Comparison of ENCODE assay signal across 8 cellular contexts in genomic region chr22:19759459-19759993, GRCh38. TPM values are rescaled to one million over a fixed set of nuclear protein-coding genes. Genes with fewer than 3 reads are reported as not detected.
A peak's percentile ranks its signal among the peaks of the same experiment; 100 is the strongest.
DNase-seq lines count a peak whose midpoint lies in the region; ATAC-seq and TF ChIP-seq lines count a peak whose summit lies in the region.
"Had no signal": no experiment of that assay in that cellular context is flagged by ENCODE, and none has a peak within 500 bp of the region (broad histone marks: within the 10 kb centered on the region; RNA-seq: fewer than 3 reads in every experiment).

No MANE protein-coding gene starts in this region.

- intact Hi-C loops in Caco-2 (cut with micrococcal nuclease; ENCODE audit: unreplicated experiment) (no loop called here), posterior cingulate gyrus (cut with DNase I) (no loop called here)
- intact Hi-C loops in dendritic cell treated with granulocyte-macrophage colony-stimulating factor and Interleukin-4, amounts not matched to agents 40 ng/mL and 50 ng/mL, for 4 days (cut with micrococcal nuclease): no loop called here

- no peak for DNase-seq in Caco-2
- no peak for DNase-seq in neural crest cell (ENCODE audit: low read depth, low spot score)
- DNase-seq in hepatic stellate cell (ENCODE audit: low spot score): no peak
- DNase-seq in posterior cingulate gyrus: no peak
- DNase-seq: islet precursor cell had no signal

- H3K27me3 ChIP-seq in Caco-2 (replicated peaks; ENCODE audit: control insufficient read depth, insufficient read depth, low read length) (no peaks in the 10 kb centered on the region; the same call in 1 of the 2 replicates), HUES6 (ENCODE audit: control insufficient read depth, insufficient read depth, low read length) (peaks cover 98% of the 10 kb centered on the region)

- H3K36me3 Mint-ChIP-seq in Caco-2 (ENCODE audit: insufficient read depth, unreplicated experiment): no peaks in the 10 kb centered on the region
- H3K36me3 Mint-ChIP-seq in dendritic cell treated with granulocyte-macrophage colony-stimulating factor and Interleukin-4, amounts not matched to agents 40 ng/mL and 50 ng/mL, for 4 days (ENCODE audit: low read depth): no peaks in the 10 kb centered on the region
- H3K36me3 Mint-ChIP-seq in neural crest cell (ENCODE audit: low read depth): no peaks in the 10 kb centered on the region

- peaks cover 17% of the 10 kb centered on the region for H3K4me1 Mint-ChIP-seq in Caco-2 (ENCODE audit: low read depth, unreplicated experiment)
- H3K4me1 Mint-ChIP-seq in dendritic cell treated with granulocyte-macrophage colony-stimulating factor and Interleukin-4, amounts not matched to agents 40 ng/mL and 50 ng/mL, for 4 days (ENCODE audit: low read depth): peaks cover 37% of the 10 kb centered on the region
- peaks cover 12% of the 10 kb centered on the region for H3K4me1 Mint-ChIP-seq in neural crest cell

- H3K9me3 Mint-ChIP-seq in Caco-2 (ENCODE audit: unreplicated experiment) (no peaks in the 10 kb centered on the region), neural crest cell (no peaks in the 10 kb centered on the region)
- H3K9me3 Mint-ChIP-seq in dendritic cell treated with granulocyte-macrophage colony-stimulating factor and Interleukin-4, amounts not matched to agents 40 ng/mL and 50 ng/mL, for 4 days: no peaks in the 10 kb centered on the region

- H3K4me3 ChIP-seq in Caco-2 (ENCODE audit: low read depth, low read length) (no peak overlapping the region), HUES6 (ENCODE audit: low read depth, low read length) (peak overlapping the region; percentile 19)

- no peak overlapping the region for H3K9ac ChIP-seq in HUES6 (ENCODE audit: low read length)

- ATAC-seq in HG02973 (IDR thresholded peaks at IDR 0.05; ENCODE audit: unreplicated experiment): no peak

- H3K4me3 Mint-ChIP-seq in Caco-2 (ENCODE audit: unreplicated experiment) (peak overlapping the region; percentile 84), neural crest cell (peak overlapping the region; percentile 64)
- H3K4me3 Mint-ChIP-seq in dendritic cell treated with granulocyte-macrophage colony-stimulating factor and Interleukin-4, amounts not matched to agents 40 ng/mL and 50 ng/mL, for 4 days: peak overlapping the region; percentile 70

- no peak overlapping the region for H3K27ac ChIP-seq in HUES6 (ENCODE audit: low read depth, low read length)

- CTCF ChIA-PET in Caco-2 (lab: Charles Lee): no interaction called here

- H3K9me3 ChIP-seq in Caco-2 (no peaks in the 10 kb centered on the region), HUES6 (ENCODE audit: control insufficient read depth, insufficient read depth, low read depth, low read length) (no peaks in the 10 kb centered on the region)

- H3K4me1 ChIP-seq in Caco-2: peaks cover 16% of the 10 kb centered on the region
- peaks cover 34% of the 10 kb centered on the region for H3K4me1 ChIP-seq in HUES6 (ENCODE audit: control insufficient read depth, insufficient read depth, low read length)

- no TSS peak for BruUV-seq in Caco-2 (replicated peaks; lab: Mats Ljungman, UMichigan)

- POLR2A ChIA-PET in Caco-2 (lab: Charles Lee): no interaction called here

- H3K27me3 Mint-ChIP-seq in Caco-2 (ENCODE audit: insufficient read depth, unreplicated experiment) (peaks cover 7% of the 10 kb centered on the region), neural crest cell (ENCODE audit: low read depth) (peaks cover 87% of the 10 kb centered on the region)
- H3K27me3 Mint-ChIP-seq in dendritic cell treated with granulocyte-macrophage colony-stimulating factor and Interleukin-4, amounts not matched to agents 40 ng/mL and 50 ng/mL, for 4 days: peaks cover 86% of the 10 kb centered on the region

- H3K36me3 ChIP-seq in Caco-2 (ENCODE audit: control insufficient read depth, insufficient read depth, low read length) (no peaks in the 10 kb centered on the region), HUES6 (ENCODE audit: control insufficient read depth, insufficient read depth, low read length) (no peaks in the 10 kb centered on the region)

- TF ChIP-seq CTCF in Caco-2 (IDR thresholded peaks at IDR 0.05; ENCODE audit: insufficient read depth in 1 of 2, low read depth in 1 of 2, low read length in 1 of 2, severe bottlenecking in 1 of 2, unreplicated experiment in 1 of 2) (no peak), neural crest cell (conservative IDR thresholded peaks at IDR 0.05) (no peak)

- peak overlapping the region; percentile 12 for H3K27ac Mint-ChIP-seq in Caco-2 (ENCODE audit: unreplicated experiment)
- H3K27ac Mint-ChIP-seq in dendritic cell treated with granulocyte-macrophage colony-stimulating factor and Interleukin-4, amounts not matched to agents 40 ng/mL and 50 ng/mL, for 4 days: no peak overlapping the region
- no peak overlapping the region for H3K27ac Mint-ChIP-seq in neural crest cell (ENCODE audit: unreplicated experiment)

RNA-seq across cellular contexts. Expression of gene TBX1, which starts 1.1 kb away (rescaled TPM):
- 4.2 and 5.3 TPM in 2 replicates for total RNA-seq in Caco-2 (2022)
- total RNA-seq in neural crest cell: not detected in 2 replicates

RNA-seq across cellular contexts. Expression of gene GP1BB, which starts 36.2 kb away (rescaled TPM):
- total RNA-seq in Caco-2 (2022) (0.39 and 1.0 TPM in 2 replicates), neural crest cell (4.6 and 4.8 TPM in 2 replicates)

RNA-seq across cellular contexts. Expression of gene SEPTIN5, which starts 45.2 kb away (rescaled TPM):
- total RNA-seq in Caco-2 (2022) (1.00 and 1.3 TPM in 2 replicates), neural crest cell (30.2 and 31.9 TPM in 2 replicates)

Comparison
In these comparisons a context has a peak if more than half of its experiments do, and no peak if none do; other contexts are left out.
1. RNA of gene SEPTIN5, which starts 45.2 kb away (total RNA-seq): 30.2 to 31.9 TPM in neural crest cell; 1.00 to 1.3 TPM in Caco-2; every median in the first group is over 10 times any median in the second.
2. Peak in every context shown above with its lines, with median percentiles within 50 percentile points of each other: H3K4me3 Mint-ChIP-seq.